In genomic region chr1:51574796-51575195, GRCh38 we compare ENCODE assay signal across 26 cellular contexts. TPM values are rescaled to one million over a fixed set of nuclear protein-coding genes. Genes with fewer than 3 reads are reported as not detected.
DNase-seq lines count a peak whose midpoint lies in the region; ATAC-seq and TF ChIP-seq lines count a peak whose summit lies in the region.
"Had no signal": no experiment of that assay in that cellular context is flagged by ENCODE, and none has a peak within 500 bp of the region (broad histone marks: within the 10 kb centered on the region; RNA-seq: fewer than 3 reads in every experiment).

No MANE protein-coding gene starts in this region.

- peaks cover 41% of the 10 kb centered on the region for H3K4me1 Mint-ChIP-seq in activated T-helper 1 cell treated with anti-CD3 and anti-CD28 coated beads, Interleukin-12 subunit alpha, Interleukin-12 subunit beta, Interleukin-2, Interleukin-4 antibody, amounts not matched to agents 30 ng/mL and 10 ng/mL and 1 ng/mL, durations not matched to agents 14 hours and 24 hours and 36 hours (ENCODE audit: low read depth)
- H3K4me1 Mint-ChIP-seq in mesothelial cell of epicardium = peaks cover 14% of the 10 kb centered on the region

- CTCF ChIA-PET in A673 (lab: Charles Lee) = no interaction called here

- peak overlapping the region; percentile 67 for H3K9ac ChIP-seq in Loucy (ENCODE audit: low read depth, low read length, poor library complexity, severe bottlenecking)
- H3K9ac ChIP-seq: parathyroid adenoma had no signal

- H3K4me3 Mint-ChIP-seq in activated T-helper 1 cell treated with anti-CD3 and anti-CD28 coated beads, Interleukin-12 subunit alpha, Interleukin-12 subunit beta, Interleukin-2, Interleukin-4 antibody, amounts not matched to agents 30 ng/mL and 10 ng/mL and 1 ng/mL, durations not matched to agents 14 hours and 24 hours and 36 hours = no peak overlapping the region
- H3K4me3 Mint-ChIP-seq in mesothelial cell of epicardium = no peak overlapping the region
- H3K4me3 Mint-ChIP-seq: activated T-cell treated with anti-CD3 and anti-CD28 coated beads, Interleukin-2, amount 50 U/mL, for 4 hours; neural crest cell had no signal

- H3K4me3 ChIP-seq in A673 (ENCODE audit: low read depth, low read length, poor library complexity, severe bottlenecking) = no peak overlapping the region
- H3K4me3 ChIP-seq in Loucy (ENCODE audit: low read length, poor library complexity, severe bottlenecking) = peak overlapping the region; percentile 66
- H3K4me3 ChIP-seq: breast epithelium, colonic mucosa, esophagus squamous epithelium, gastroesophageal sphincter, HAP-1, PC-9, right lobe of liver, transverse colon had no signal

- no peaks in the 10 kb centered on the region for H3K79me2 ChIP-seq in Loucy (ENCODE audit: insufficient read depth, low read length)
- H3K79me2 ChIP-seq: parathyroid adenoma had no signal

- DNase-seq in A673 (ENCODE audit: low spot score) (peak; percentile 72), midbrain (lab: John Stamatoyannopoulos, UW) (peak; percentile 46), mesothelial cell of epicardium (ENCODE audit: low spot score in 2 of 2, unreplicated experiment in 2 of 2) (no peak)
- no peak for DNase-seq in activated T-helper 1 cell treated with anti-CD3 and anti-CD28 coated beads, Interleukin-12 subunit alpha, Interleukin-12 subunit beta, Interleukin-2, Interleukin-4 antibody, amounts not matched to agents 30 ng/mL and 10 ng/mL and 1 ng/mL, durations not matched to agents 14 hours and 24 hours and 36 hours (ENCODE audit: low spot score)
- DNase-seq: activated CD8-positive, alpha-beta memory T cell treated with anti-CD3 and anti-CD28 coated beads for 24 hours; activated naive CD4-positive, alpha-beta T cell; activated T-cell treated with anti-CD3 and anti-CD28 coated beads, Interleukin-2, amount 50 U/mL, for 4 hours; colonic mucosa; esophagus squamous epithelium; islet precursor cell; NCI-H2107; NCI-H446 treated with DMSO at 0.1 percent for 48 hours; PC-9; right lobe of liver; SIG-M5; T-helper 1 cell; transverse colon had no signal

- H3K27me3 ChIP-seq in A673 (replicated peaks; ENCODE audit: insufficient read depth, low read depth, low read length, poor library complexity) (no peaks in the 10 kb centered on the region), Loucy (ENCODE audit: insufficient read depth, low read length, poor library complexity, severe bottlenecking) (no peaks in the 10 kb centered on the region)
- H3K27me3 ChIP-seq: breast epithelium, colonic mucosa, esophagus squamous epithelium, gastroesophageal sphincter, right lobe of liver, transverse colon had no signal

- H2AFZ ChIP-seq in Loucy (ENCODE audit: low read length) = no peak overlapping the region
- H2AFZ ChIP-seq: parathyroid adenoma, PC-9 had no signal

- intact Hi-C loops in A673 (cut with micrococcal nuclease; ENCODE audit: unreplicated experiment) = no loop called here
- intact Hi-C loops in activated T-helper 1 cell treated with anti-CD3 and anti-CD28 coated beads, Interleukin-12 subunit alpha, Interleukin-12 subunit beta, Interleukin-2, Interleukin-4 antibody, amounts not matched to agents 30 ng/mL and 10 ng/mL and 1 ng/mL, durations not matched to agents 14 hours and 24 hours and 36 hours (cut with micrococcal nuclease) = loop anchor here (5.0 kb wide), 1 partner anchor 193 kb away; no protein-coding TSS in a partner anchor

- H3F3A ChIP-seq in Loucy (ENCODE audit: low read depth) = peaks cover 31% of the 10 kb centered on the region

- no peaks in the 10 kb centered on the region for H4K20me1 ChIP-seq in Loucy (ENCODE audit: insufficient read depth, low read length, poor library complexity, severe bottlenecking)

- H3K9me3 ChIP-seq in A673 (ENCODE audit: low read depth, low read length, poor library complexity, severe bottlenecking) = no peaks in the 10 kb centered on the region
- no peaks in the 10 kb centered on the region for H3K9me3 ChIP-seq in Loucy (ENCODE audit: insufficient read depth, low read depth, low read length)
- H3K9me3 ChIP-seq: breast epithelium, colonic mucosa, esophagus squamous epithelium, gastroesophageal sphincter, HAP-1, right lobe of liver, transverse colon had no signal

- no peaks in the 10 kb centered on the region for H3K27me3 Mint-ChIP-seq in activated T-helper 1 cell treated with anti-CD3 and anti-CD28 coated beads, Interleukin-12 subunit alpha, Interleukin-12 subunit beta, Interleukin-2, Interleukin-4 antibody, amounts not matched to agents 30 ng/mL and 10 ng/mL and 1 ng/mL, durations not matched to agents 14 hours and 24 hours and 36 hours (ENCODE audit: insufficient read depth)
- H3K27me3 Mint-ChIP-seq in mesothelial cell of epicardium (ENCODE audit: low read depth) = no peaks in the 10 kb centered on the region

- H3K4me1 ChIP-seq in A673 (ENCODE audit: insufficient read depth, low read length, poor library complexity, severe bottlenecking) (peaks cover 19% of the 10 kb centered on the region), Loucy (ENCODE audit: insufficient read depth, low read length, poor library complexity, severe bottlenecking) (peaks cover 78% of the 10 kb centered on the region)
- H3K4me1 ChIP-seq: gastroesophageal sphincter, parathyroid adenoma, right lobe of liver had no signal

- ATAC-seq in HG03045 (IDR thresholded peaks at IDR 0.05; ENCODE audit: unreplicated experiment) (no peak), HG02870 (IDR thresholded peaks at IDR 0.05; ENCODE audit: unreplicated experiment) (no peak), HG03342 (IDR thresholded peaks at IDR 0.05; ENCODE audit: unreplicated experiment) (no peak)
- ATAC-seq: gastroesophageal sphincter, right lobe of liver had no signal

- H3K36me3 ChIP-seq in A673 (ENCODE audit: insufficient read depth, low read length, poor library complexity, severe bottlenecking) = no peaks in the 10 kb centered on the region
- no peaks in the 10 kb centered on the region for H3K36me3 ChIP-seq in Loucy (ENCODE audit: insufficient read depth, low read length)
- H3K36me3 ChIP-seq: breast epithelium, colonic mucosa, esophagus squamous epithelium, gastroesophageal sphincter, HAP-1, transverse colon had no signal

- H3K9me2 ChIP-seq in Loucy (replicated peaks; ENCODE audit: low read depth, low read length) = no peaks in the 10 kb centered on the region

- H3K4me2 ChIP-seq in Loucy (ENCODE audit: low read depth, low read length, poor library complexity, severe bottlenecking) = peak overlapping the region; percentile 75
- H3K4me2 ChIP-seq: PC-9 had no signal

- TF ChIP-seq CTCF in A673 (conservative IDR thresholded peaks at IDR 0.05; ENCODE audit: low read depth, low read length) (no peak), Loucy (conservative IDR thresholded peaks at IDR 0.05; ENCODE audit: low read length) (no peak), mesothelial cell of epicardium (IDR thresholded peaks at IDR 0.05; ENCODE audit: unreplicated experiment) (no peak)

- H3K27ac ChIP-seq in A673 (ENCODE audit: low read depth, low read length, poor library complexity, severe bottlenecking) = peak overlapping the region; percentile 60
- H3K27ac ChIP-seq: colonic mucosa, esophagus squamous epithelium, gastroesophageal sphincter, parathyroid adenoma, PC-9, right lobe of liver, transverse colon had no signal

- POLR2A ChIA-PET in A673 (lab: Charles Lee; ENCODE audit: low non-redundant PET) = no interaction called here

- peak overlapping the region; percentile 59 for H3K27ac Mint-ChIP-seq in activated T-helper 1 cell treated with anti-CD3 and anti-CD28 coated beads, Interleukin-12 subunit alpha, Interleukin-12 subunit beta, Interleukin-2, Interleukin-4 antibody, amounts not matched to agents 30 ng/mL and 10 ng/mL and 1 ng/mL, durations not matched to agents 14 hours and 24 hours and 36 hours
- no peak overlapping the region for H3K27ac Mint-ChIP-seq in mesothelial cell of epicardium

- no TSS peak for BruUV-seq in A673 (replicated peaks; lab: Mats Ljungman, UMichigan)

- peaks cover 6% of the 10 kb centered on the region for H3K36me3 Mint-ChIP-seq in activated T-helper 1 cell treated with anti-CD3 and anti-CD28 coated beads, Interleukin-12 subunit alpha, Interleukin-12 subunit beta, Interleukin-2, Interleukin-4 antibody, amounts not matched to agents 30 ng/mL and 10 ng/mL and 1 ng/mL, durations not matched to agents 14 hours and 24 hours and 36 hours (ENCODE audit: low read depth)
- no peaks in the 10 kb centered on the region for H3K36me3 Mint-ChIP-seq in mesothelial cell of epicardium

- H3K9me3 Mint-ChIP-seq in activated T-helper 1 cell treated with anti-CD3 and anti-CD28 coated beads, Interleukin-12 subunit alpha, Interleukin-12 subunit beta, Interleukin-2, Interleukin-4 antibody, amounts not matched to agents 30 ng/mL and 10 ng/mL and 1 ng/mL, durations not matched to agents 14 hours and 24 hours and 36 hours = peaks cover 8% of the 10 kb centered on the region
- no peaks in the 10 kb centered on the region for H3K9me3 Mint-ChIP-seq in mesothelial cell of epicardium
- H3K9me3 Mint-ChIP-seq: neural crest cell had no signal

RNA-seq across cellular contexts. Expression of gene OSBPL9, which starts 42.1 kb away (rescaled TPM):
- total RNA-seq in A673 (2021) (62.4 and 73.7 TPM in 2 replicates), mesothelial cell of epicardium (99.9 to 103 TPM (median 101 TPM) in 3 replicates)
- total RNA-seq in activated T-helper 1 cell treated with anti-CD3 and anti-CD28 coated beads, Interleukin-12 subunit alpha, Interleukin-12 subunit beta, Interleukin-2, Interleukin-4 antibody, amounts not matched to agents 30 ng/mL and 10 ng/mL and 1 ng/mL, durations not matched to agents 14 hours and 24 hours and 36 hours = 48.1 and 48.8 TPM in 2 replicates

RNA-seq across cellular contexts. Expression of gene EPS15, which starts 55.7 kb away (rescaled TPM):
- total RNA-seq in A673 (2021) (50.6 and 55.6 TPM in 2 replicates), mesothelial cell of epicardium (50.3 to 53.4 TPM (median 52.5 TPM) in 3 replicates)
- 53.0 and 55.5 TPM in 2 replicates for total RNA-seq in activated T-helper 1 cell treated with anti-CD3 and anti-CD28 coated beads, Interleukin-12 subunit alpha, Interleukin-12 subunit beta, Interleukin-2, Interleukin-4 antibody, amounts not matched to agents 30 ng/mL and 10 ng/mL and 1 ng/mL, durations not matched to agents 14 hours and 24 hours and 36 hours

Comparison
In these comparisons a context has a peak if more than half of its experiments do, and no peak if none do; other contexts are left out.
1. DNase-seq: peak in A673 (single experiment) and midbrain (single experiment); none in activated T-helper 1 cell treated with anti-CD3 and anti-CD28 coated beads, Interleukin-12 subunit alpha, Interleukin-12 subunit beta, Interleukin-2, Interleukin-4 antibody, amounts not matched to agents 30 ng/mL and 10 ng/mL and 1 ng/mL, durations not matched to agents 14 hours and 24 hours and 36 hours (single experiment) and mesothelial cell of epicardium (0 of 2).